In the genomic region with DNA sequence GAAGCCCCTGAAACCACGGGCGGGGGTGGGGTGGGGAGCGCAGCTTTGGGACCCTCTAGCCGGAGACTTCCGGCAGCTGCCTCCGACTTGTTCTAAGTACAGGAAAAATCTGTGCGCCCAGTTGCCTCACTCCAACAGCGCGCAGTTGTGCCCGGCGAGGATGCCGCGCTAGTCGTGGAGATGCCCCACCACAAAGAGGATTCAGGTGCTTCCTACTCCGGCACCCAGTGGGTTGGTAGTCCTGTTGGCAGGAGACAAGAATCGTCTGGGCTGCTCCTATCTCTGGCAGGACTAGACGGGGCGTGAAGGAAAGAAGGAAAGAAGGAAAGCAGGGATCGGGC, we compare ENCODE assay signal across 10 cellular contexts. TPM values are rescaled to one million over a fixed set of nuclear protein-coding genes. Genes with fewer than 3 reads are reported as not detected.
A peak's percentile ranks its signal among the peaks of the same experiment; 100 is the strongest.
DNase-seq lines count a peak whose midpoint lies in the region; ATAC-seq and TF ChIP-seq lines count a peak whose summit lies in the region.
"Had no signal": no experiment of that assay in that cellular context is flagged by ENCODE, and none has a peak within 500 bp of the region (broad histone marks: within the 10 kb centered on the region; RNA-seq: fewer than 3 reads in every experiment).

No MANE protein-coding gene starts in this region.

- no peak for TF ChIP-seq CTCF in GM20000 (IDR thresholded peaks at IDR 0.05; ENCODE audit: extremely low read depth, missing control alignments)

- H3K9me3 Mint-ChIP-seq in activated T-cell treated with anti-CD3 and anti-CD28 coated beads, Interleukin-2, amount 50 U/mL, for 4 hours, result no peaks in the 10 kb centered on the region
- no peaks in the 10 kb centered on the region for H3K9me3 Mint-ChIP-seq in T-cell
- H3K9me3 Mint-ChIP-seq: natural killer cell treated with Interleukin-12 subunit alpha and Interleukin-12 subunit beta and Interleukin-15 and Interleukin-18, amount 100 ng/mL, for 72 hours had no signal

- CTCF ChIA-PET in T-cell (lab: Charles Lee), result interaction anchor here (0.5 to 0.6 kb wide), 2 partner anchors 27 to 1657 kb away, joined by 3 to 5 read pairs; no protein-coding TSS in a partner anchor

- peaks cover 18% of the 10 kb centered on the region for H3K4me1 Mint-ChIP-seq in activated T-cell treated with anti-CD3 and anti-CD28 coated beads, Interleukin-2, amount 50 U/mL, for 4 hours (ENCODE audit: low read depth)
- H3K4me1 Mint-ChIP-seq in T-cell, result peaks cover 15 to 22% (median 21%) of the 10 kb centered on the region in 3 donors

- no peak overlapping the region for H3K27ac Mint-ChIP-seq in T-cell
- H3K27ac Mint-ChIP-seq: natural killer cell treated with Interleukin-12 subunit alpha and Interleukin-12 subunit beta and Interleukin-15 and Interleukin-18, amount 100 ng/mL, for 72 hours had no signal

- no peak for DNase-seq in activated T-cell treated with anti-CD3 and anti-CD28 coated beads, Interleukin-2, amount 50 U/mL, for 4 hours
- no peak for DNase-seq in activated T-cell treated with anti-CD3 and anti-CD28 coated beads for 4 hours
- DNase-seq in T-cell, result no peak
- peak; percentile 13 for DNase-seq in stimulated activated naive CD8-positive, alpha-beta T cell treated with anti-CD3 and anti-CD28 coated beads, Interleukin-15, Interleukin-2, amounts not matched to agents 100 U/mL and 50 U/mL, for 24 hours
- DNase-seq in GM20000 (ENCODE audit: low spot score), result no peak
- no peak for DNase-seq in NCI-H82 treated with DMSO at 0.1 percent for 48 hours (lab: John Stamatoyannopoulos, UW; ENCODE audit: unreplicated experiment)
- DNase-seq: NCI-H1436 treated with DMSO at 0.1 percent for 48 hours had no signal

- POLR2A ChIA-PET in T-cell (lab: Charles Lee), result no interaction called here

- H3K27me3 Mint-ChIP-seq in activated T-cell treated with anti-CD3 and anti-CD28 coated beads, Interleukin-2, amount 50 U/mL, for 4 hours (ENCODE audit: low read depth), result peaks cover 46% of the 10 kb centered on the region
- peaks cover 38 to 46% of the 10 kb centered on the region in 2 donors for H3K27me3 Mint-ChIP-seq in T-cell

- H3K36me3 Mint-ChIP-seq in activated T-cell treated with anti-CD3 and anti-CD28 coated beads, Interleukin-2, amount 50 U/mL, for 4 hours (ENCODE audit: insufficient read depth), result no peaks in the 10 kb centered on the region
- H3K36me3 Mint-ChIP-seq in T-cell, result no peaks in the 10 kb centered on the region
- H3K36me3 Mint-ChIP-seq: natural killer cell treated with Interleukin-12 subunit alpha and Interleukin-12 subunit beta and Interleukin-15 and Interleukin-18, amount 100 ng/mL, for 72 hours had no signal

- peak overlapping the region; percentile 20 for H3K4me3 ChIP-seq in iPS-11a (ENCODE audit: low read depth, low read length)

- ATAC-seq in activated T-cell treated with anti-CD3 and anti-CD28 coated beads, Interleukin-2, amount 50 U/mL, for 4 hours, result no peak
- ATAC-seq in T-cell (replicated peaks in 1 of 4) (peak in 1 of 4 experiments; percentile 19), GM21737 (IDR thresholded peaks at IDR 0.05; ENCODE audit: unreplicated experiment) (no peak)
- ATAC-seq in stimulated activated naive CD8-positive, alpha-beta T cell treated with anti-CD3 and anti-CD28 coated beads, Interleukin-15, Interleukin-2, amounts not matched to agents 100 U/mL and 50 U/mL, for 24 hours, result no peak

- H3K4me3 Mint-ChIP-seq in activated T-cell treated with anti-CD3 and anti-CD28 coated beads, Interleukin-2, amount 50 U/mL, for 4 hours, result peak overlapping the region; percentile 64
- peak overlapping the region; percentile 66 to 74 (median 69) for H3K4me3 Mint-ChIP-seq in T-cell
- H3K4me3 Mint-ChIP-seq: natural killer cell treated with Interleukin-12 subunit alpha and Interleukin-12 subunit beta and Interleukin-15 and Interleukin-18, amount 100 ng/mL, for 72 hours had no signal

RNA-seq across cellular contexts. Expression of a gene that starts 0.5 kb away (rescaled TPM):
- not detected for total RNA-seq in activated T-cell treated with anti-CD3 and anti-CD28 coated beads, Interleukin-2, amount 50 U/mL, for 4 hours
- not detected for total RNA-seq in T-cell
- total RNA-seq: natural killer cell treated with Interleukin-12 subunit alpha and Interleukin-12 subunit beta and Interleukin-15 and Interleukin-18, amount 100 ng/mL, for 72 hours had no signal
